1 cellular context compared by ENCODE assay signal in genomic region chr16:85416267-85417109, GRCh38.
TF ChIP-seq lines count a peak whose summit lies in the region.

No MANE protein-coding gene starts in this region.

TF ChIP-seq in WTC11, 78 proteins besides CTCF, POLR2A, EP300 and RAD21 (continued from another document):
- no peak for TF ChIP-seq ATF2 (CRISPR knock-in tag; IDR thresholded peaks at IDR 0.05; ENCODE audit: borderline replicate concordance, low read depth)
